Comparison of ENCODE assay signal across 9 cellular contexts in genomic region chr22:39215430-39216142, GRCh38. TPM values are rescaled to one million over a fixed set of nuclear protein-coding genes. Genes with fewer than 3 reads are reported as not detected.
DNase-seq lines count a peak whose midpoint lies in the region; ATAC-seq, FAIRE-seq and TF ChIP-seq lines count a peak whose summit lies in the region.
"Had no signal": no experiment of that assay in that cellular context is flagged by ENCODE, and none has a peak within 500 bp of the region (broad histone marks: within the 10 kb centered on the region; RNA-seq: fewer than 3 reads in every experiment).

No MANE protein-coding gene starts in this region.

- H3K36me3 Mint-ChIP-seq in CD4-positive, alpha-beta memory T cell = peaks cover 0 to 3% of the 10 kb centered on the region in 2 donors

- peaks cover 4 to 12% of the 10 kb centered on the region in 2 donors for H3K27me3 Mint-ChIP-seq in CD4-positive, alpha-beta memory T cell

- H3K27ac Mint-ChIP-seq in CD4-positive, alpha-beta memory T cell = peak overlapping the region in 2 of 7 donors; percentile 12 to 21
- H3K27ac Mint-ChIP-seq: activated B cell treated with CpG ODN at 0.5 μM for 24 hours had no signal

- FAIRE-seq in HTR-8/SVneo (lab: Jason Lieb, UNC) (peak; percentile 31), HepG2 (lab: Jason Lieb, UNC) (no peak)

- no peak overlapping the region for H3K4me3 Mint-ChIP-seq in CD4-positive, alpha-beta memory T cell
- H3K4me3 Mint-ChIP-seq: activated B cell treated with CpG ODN at 0.5 μM for 24 hours had no signal

- H4K20me1 ChIP-seq in HepG2 (ENCODE audit: insufficient read depth, low read length) = no peaks in the 10 kb centered on the region

- H3K9me3 ChIP-seq in CD4-positive, alpha-beta memory T cell (ENCODE audit: control insufficient read depth in 1 of 2, low read length in 2 of 2) = no peaks in the 10 kb centered on the region
- H3K9me3 ChIP-seq in HepG2 (ENCODE audit: low read length) = no peaks in the 10 kb centered on the region

- H2AFZ ChIP-seq in HepG2 (ENCODE audit: low read length) = no peak overlapping the region

- WGBS in adipose tissue, 3 donors = 60 to 61% (median 61%) methylated on average over 14 of the region's 14 CpGs
- WGBS in HepG2 (ENCODE audit: low lambda C conversion rate) = 34% methylated on average over 4 of the region's 14 CpGs

- H3K79me2 ChIP-seq in HepG2 (ENCODE audit: insufficient read depth, low read length) = no peaks in the 10 kb centered on the region

- H3K27ac ChIP-seq in CD4-positive, alpha-beta memory T cell (ENCODE audit: low read depth, low read length) = no peak overlapping the region
- H3K27ac ChIP-seq in adipose tissue (ENCODE audit: low read depth, low read length) = peak overlapping the region; percentile 42
- H3K27ac ChIP-seq in HepG2 (ENCODE audit: extremely low read length, insufficient read depth, low read length) = no peak overlapping the region

- no peak overlapping the region for H3K9ac ChIP-seq in HepG2 (ENCODE audit: insufficient read depth, low read depth, low read length)

- BruUV-seq in HepG2 (replicated peaks; lab: Mats Ljungman, UMichigan) = no TSS peak

- TF ChIP-seq EP300 in HepG2 (IDR thresholded peaks at IDR 0.05; ENCODE audit: low read depth in 2 of 2, low read length in 2 of 2) (no peak), HepG2 (CRISPR knock-in tag; IDR thresholded peaks at IDR 0.05; ENCODE audit: borderline replicate concordance) (no peak)

- H3K27me3 ChIP-seq in CD4-positive, alpha-beta memory T cell (ENCODE audit: insufficient read depth, low read length) = no peaks in the 10 kb centered on the region
- H3K27me3 ChIP-seq in HepG2 (ENCODE audit: control insufficient read depth in 1 of 2, insufficient read depth in 2 of 2, low read length in 2 of 2) = no peaks in the 10 kb centered on the region

- POLR2A ChIA-PET in CD4-positive, alpha-beta memory T cell (lab: Charles Lee; ENCODE audit: partially characterized antibody) = interaction anchor here (0.9 to 2.3 kb wide), 5 partner anchors 25 to 95 kb away, joined by 3 to 7 read pairs (median 4); no protein-coding TSS in a partner anchor
- POLR2A ChIA-PET in HepG2 (lab: Yijun Ruan, JAX) = interaction anchor here (0.7 to 1.9 kb wide), 3 partner anchors 8 to 104 kb away, joined by 3 to 8 read pairs (median 7); partner anchors contain the start of gene RPL3

- H3K4me1 Mint-ChIP-seq in CD4-positive, alpha-beta memory T cell = peaks cover 0 to 9% (median 5%) of the 10 kb centered on the region in 4 donors
- H3K4me1 Mint-ChIP-seq: activated B cell treated with CpG ODN at 0.5 μM for 24 hours had no signal

- peaks cover 0 to 1% (median 0%) of the 10 kb centered on the region in 8 donors for H3K9me3 Mint-ChIP-seq in CD4-positive, alpha-beta memory T cell

- TF ChIP-seq CTCF in HepG2 (CRISPR knock-in tag; IDR thresholded peaks at IDR 0.05) = peak; percentile 75

- in situ Hi-C loops in HepG2 (cut with HindIII; ENCODE audit: extremely low pct_ligation_motif_present, low pct_unique_long_range_greater_than_20kb) = no loop called here

- H3K4me2 ChIP-seq in HepG2 (ENCODE audit: low read depth, low read length) = no peak overlapping the region

- peak; percentile 22 to 57 (median 32) for DNase-seq in CD4-positive, alpha-beta memory T cell
- DNase-seq in HTR-8/SVneo (ENCODE audit: insufficient read length, low spot score) (no peak), HepG2 (ENCODE audit: low spot score) (no peak), NCI-H510A (lab: John Stamatoyannopoulos, UW) (no peak)
- DNase-seq: activated B cell treated with CpG ODN at 0.5 μM for 24 hours had no signal

- TF ChIP-seq RAD21 in HepG2 (CRISPR knock-in tag; IDR thresholded peaks at IDR 0.05) = 0 out of 2 replicates have a peak, but pooled peaks have one; percentile 36

- H3K4me3 ChIP-seq in CD4-positive, alpha-beta memory T cell (ENCODE audit: low read length in 2 of 2) = no peak overlapping the region
- no peak overlapping the region for H3K4me3 ChIP-seq in HepG2 (replicated peaks in 1 of 3; ENCODE audit: insufficient read depth in 1 of 3, low read depth in 2 of 3, low read length in 3 of 3)

- CTCF ChIA-PET in CD4-positive, alpha-beta memory T cell (lab: Charles Lee; ENCODE audit: partially characterized antibody) = interaction anchor here (0.6 to 2.7 kb wide), 17 partner anchors 9 to 172 kb away, joined by 3 to 15 read pairs (median 3); no protein-coding TSS in a partner anchor
- CTCF ChIA-PET in HepG2 (lab: Yijun Ruan, JAX; ENCODE audit: low intra/inter-chr PET ratio, low total read pairs) = interaction anchor here (0.9 kb wide), 1 partner anchor 45 kb away, joined by 6 read pairs; no protein-coding TSS in a partner anchor

- H3K4me1 ChIP-seq in CD4-positive, alpha-beta memory T cell (ENCODE audit: insufficient read depth, low read length) = no peaks in the 10 kb centered on the region
- H3K4me1 ChIP-seq in HepG2 (ENCODE audit: insufficient read depth, low read length) = peaks cover 26% of the 10 kb centered on the region

- no peak for TF ChIP-seq POLR2A in HepG2 (IDR thresholded peaks at IDR 0.05; ENCODE audit: insufficient read depth in 1 of 2, low read depth in 2 of 2, low read length in 2 of 2)

- intact Hi-C loops in CD4-positive, alpha-beta memory T cell (cut with micrococcal nuclease) = loop anchor here (1.0 to 5.0 kb wide), 2 partner anchors 43 to 91 kb away; no protein-coding TSS in a partner anchor
- intact Hi-C loops in HepG2 (cut with micrococcal nuclease; ENCODE audit: unreplicated experiment) = no loop called here

- H3K36me3 ChIP-seq in CD4-positive, alpha-beta memory T cell (ENCODE audit: insufficient read depth, low read length) = no peaks in the 10 kb centered on the region
- no peaks in the 10 kb centered on the region for H3K36me3 ChIP-seq in HepG2 (replicated peaks in 1 of 2; ENCODE audit: control insufficient read depth in 1 of 2, insufficient read depth in 2 of 2, low read length in 2 of 2)

- ATAC-seq in HepG2 (peak; percentile 79), GM18868 (IDR thresholded peaks at IDR 0.05; ENCODE audit: unreplicated experiment) (no peak), HG02970 (IDR thresholded peaks at IDR 0.05; ENCODE audit: low FRiP score, unreplicated experiment) (no peak), GM18520 (IDR thresholded peaks at IDR 0.05; ENCODE audit: unreplicated experiment) (no peak)

TF ChIP-seq in HepG2, 621 proteins besides CTCF, POLR2A, EP300 and RAD21 (continues in another document):
- TF ChIP-seq ZNF687 (CRISPR knock-in tag; IDR thresholded peaks at IDR 0.05) (peak; percentile 40; the same call in 1 of the 2 replicates), SALL1 (CRISPR knock-in tag; IDR thresholded peaks at IDR 0.05) (peak; percentile 27; the same call in 1 of the 2 replicates)

RNA-seq across cellular contexts. Expression of gene PDGFB, which starts 29.2 kb away (rescaled TPM):
- total RNA-seq in CD4-positive, alpha-beta memory T cell = 10 to 100 TPM; 15.7 to 16.9 TPM
- polyA plus RNA-seq in CD4-positive, alpha-beta memory T cell = 10 to 100 TPM in 1 of 2 donors, 1 to 10 TPM in 1; 6.8 to 11.4 TPM
- 10 to 100 TPM in 2 of 3 donors, 1 to 10 TPM in 1; 5.4 to 23.5 (median 18.0) TPM for polyA plus RNA-seq in adipose tissue
- total RNA-seq in HepG2 (2016; rRNA removed; fragmentation: Illumina TruSeq; extraction: Trizol) = 0.65 and 1.4 TPM in 2 replicates
- total RNA-seq in HepG2 (2016; cell fraction: cytosol; rRNA removed; fragmentation: Illumina TruSeq; extraction: Trizol; ENCODE audit: low read depth) = 0.26 and 0.30 TPM in 2 replicates
- total RNA-seq in HepG2 (2016; cell fraction: insoluble cytoplasmic fraction; rRNA removed; fragmentation: Illumina TruSeq; extraction: Trizol) = 1.0 and 1.1 TPM in 2 replicates
- total RNA-seq in HepG2 (2016; cell fraction: membrane; rRNA removed; fragmentation: Illumina TruSeq; extraction: Trizol) = 0.76 and 1.4 TPM in 2 replicates
- 1.7 and 2.0 TPM in 2 replicates for total RNA-seq in HepG2 (2016; cell fraction: nucleus; rRNA removed; fragmentation: Illumina TruSeq; extraction: Trizol)
- polyA plus RNA-seq in HepG2 (2011; rRNA removed) = 10.1 and 12.8 TPM in 2 replicates
- 12.7 and 12.9 TPM in 2 replicates for polyA plus RNA-seq in HepG2 (2011; cell fraction: cytosol; rRNA removed)
- polyA plus RNA-seq in HepG2 (2011; cell fraction: nucleus; rRNA removed) = 37.3 and 38.1 TPM in 2 replicates
- 11.5 and 12.7 TPM in 2 replicates for polyA plus RNA-seq in HepG2 (2012)
- polyA plus RNA-seq in HepG2 (2016; cell fraction: cytosol; fragmentation: Illumina TruSeq; extraction: Trizol; ENCODE audit: low read depth) = 0.15 and 0.27 TPM in 2 replicates
- polyA plus RNA-seq in HepG2 (2016; cell fraction: insoluble cytoplasmic fraction; fragmentation: Illumina TruSeq; extraction: Trizol; ENCODE audit: low read depth) = 0.72 and 0.85 TPM in 2 replicates
- 0.63 and 0.68 TPM in 2 replicates for polyA plus RNA-seq in HepG2 (2016; cell fraction: membrane; fragmentation: Illumina TruSeq; extraction: Trizol; ENCODE audit: low read depth)
- 3.3 and 3.9 TPM in 2 replicates for polyA plus RNA-seq in HepG2 (2016; cell fraction: nucleus; fragmentation: Illumina TruSeq; extraction: Trizol; ENCODE audit: insufficient read depth, low read depth)
- 2.3 and 28.2 TPM in 2 replicates for polyA minus RNA-seq in HepG2 (2011; rRNA and poly(A)+ RNA removed; ENCODE audit: low replicate concordance)
- polyA minus RNA-seq in HepG2 (2011; cell fraction: cytosol; rRNA and poly(A)+ RNA removed) = 13.6 and 16.1 TPM in 2 replicates
- polyA minus RNA-seq in HepG2 (2011; cell fraction: nucleus; rRNA and poly(A)+ RNA removed) = 7.7 and 9.6 TPM in 2 replicates
- total RNA-seq: activated B cell treated with CpG ODN at 0.5 μM for 24 hours had no signal

Comparison
In these comparisons a context has a peak if more than half of its experiments do, and no peak if none do; other contexts are left out.
1. DNase-seq: peak in CD4-positive, alpha-beta memory T cell (5 of 5); none in HTR-8/SVneo (single experiment), HepG2 (single experiment) and NCI-H510A (single experiment).